12 cellular contexts compared by ENCODE assay signal in the genomic region with DNA sequence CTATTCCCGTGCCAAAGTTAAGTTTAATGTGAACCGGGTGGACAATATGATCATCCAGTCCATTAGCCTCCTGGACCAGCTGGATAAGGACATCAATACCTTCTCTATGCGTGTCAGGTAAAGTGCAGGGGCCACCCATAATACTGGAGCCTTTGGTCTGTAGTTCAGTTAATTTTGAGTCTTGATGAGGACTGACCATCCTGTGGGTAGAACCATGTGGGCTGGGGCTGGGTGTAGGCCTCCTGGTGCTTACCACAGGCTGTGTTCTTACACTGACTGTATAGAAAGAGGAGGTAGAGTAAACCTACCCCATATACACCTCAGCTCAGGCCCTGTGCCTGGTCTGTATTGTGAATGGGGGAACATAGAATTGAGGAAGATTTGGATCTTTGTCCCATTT. TPM values are rescaled to one million over a fixed set of nuclear protein-coding genes. Genes with fewer than 3 reads are reported as not detected.
DNase-seq lines count a peak whose midpoint lies in the region; ATAC-seq, FAIRE-seq and TF ChIP-seq lines count a peak whose summit lies in the region.
"Had no signal": no experiment of that assay in that cellular context is flagged by ENCODE, and none has a peak within 500 bp of the region (broad histone marks: within the 10 kb centered on the region; RNA-seq: fewer than 3 reads in every experiment).

No MANE protein-coding gene starts in this region.

- no peak for FAIRE-seq in GM19239 (lab: Jason Lieb, UNC)

- TF ChIP-seq RAD21 in HCT116 (IDR thresholded peaks at IDR 0.05; ENCODE audit: low read depth) = no peak

- H3K4me3 Mint-ChIP-seq in activated CD8-positive, alpha-beta T cell treated with anti-CD3 and anti-CD28 coated beads, Interleukin-2, amount 10 ng/mL, durations not matched to agents 7 days and 5 days = peak overlapping the region; percentile 88
- peak overlapping the region; percentile 46 to 90 (median 87) for H3K4me3 Mint-ChIP-seq in immature natural killer cell

- no peaks in the 10 kb centered on the region for H3K9me3 ChIP-seq in BLaER1
- no peaks in the 10 kb centered on the region for H3K9me3 ChIP-seq in HCT116 (ENCODE audit: control insufficient read depth in 1 of 2, insufficient read depth in 1 of 2, low read depth in 1 of 2, low read length in 2 of 2)

- peak overlapping the region; percentile 99 for H3K4me3 ChIP-seq in BLaER1
- H3K4me3 ChIP-seq in HCT116 (replicated peaks in 1 of 2; ENCODE audit: low read depth in 1 of 2, low read length in 2 of 2) = no peak overlapping the region
- H3K4me3 ChIP-seq: lung had no signal

- no peak for TF ChIP-seq CTCF in HCT116 (IDR thresholded peaks at IDR 0.05 in 2 of 3, conservative IDR thresholded peaks at IDR 0.05 in 1 of 3; ENCODE audit: borderline replicate concordance in 1 of 3, insufficient read depth in 1 of 3, low read depth in 2 of 3, low read length in 2 of 3)

- H3K4me1 ChIP-seq in BLaER1 = peaks cover 60% of the 10 kb centered on the region
- peaks cover 8 to 21% of the 10 kb centered on the region in 2 experiments; a peak in 3 of 4 replicates for H3K4me1 ChIP-seq in HCT116 (ENCODE audit: control insufficient read depth in 1 of 2, insufficient read depth in 2 of 2, low read length in 2 of 2)

- DNase-seq in HCT116 (ENCODE audit: low read depth, low spot score) (no peak), immature natural killer cell (no peak), GM19239 (ENCODE audit: insufficient read length, low spot score) (no peak), HT-29 (ENCODE audit: low spot score) (no peak)
- DNase-seq in activated CD8-positive, alpha-beta T cell treated with anti-CD3 and anti-CD28 coated beads, Interleukin-2, amount 10 ng/mL, durations not matched to agents 7 days and 5 days = no peak
- DNase-seq in stimulated activated naive CD4-positive, alpha-beta T cell treated with Interleukin-2 at 50 U/mL for 16 hours (lab: John Stamatoyannopoulos, UW) = no peak
- DNase-seq: activated CD4-positive, CD25-positive, alpha-beta regulatory T cell; foreskin fibroblast; NCI-H82 had no signal

- H3K36me3 Mint-ChIP-seq in activated CD8-positive, alpha-beta T cell treated with anti-CD3 and anti-CD28 coated beads, Interleukin-2, amount 10 ng/mL, durations not matched to agents 7 days and 5 days (ENCODE audit: low read depth) = peaks cover 71% of the 10 kb centered on the region
- peaks cover 33 to 48% (median 36%) of the 10 kb centered on the region in 3 donors for H3K36me3 Mint-ChIP-seq in immature natural killer cell

- no peak overlapping the region for H3K27ac ChIP-seq in BLaER1
- H3K27ac ChIP-seq in HCT116 (ENCODE audit: low read depth, low read length) = peak overlapping the region; percentile 99

- BruUV-seq in HCT116 (replicated peaks; lab: Mats Ljungman, UMichigan) = no TSS peak

- peaks cover 72% of the 10 kb centered on the region for H4K20me1 ChIP-seq in BLaER1
- H4K20me1 ChIP-seq in HCT116 (ENCODE audit: insufficient read depth) = peaks cover 51% of the 10 kb centered on the region; the same call in 1 of the 2 replicates

- H3K27me3 Mint-ChIP-seq in activated CD8-positive, alpha-beta T cell treated with anti-CD3 and anti-CD28 coated beads, Interleukin-2, amount 10 ng/mL, durations not matched to agents 7 days and 5 days (ENCODE audit: low read depth) = no peaks in the 10 kb centered on the region
- H3K27me3 Mint-ChIP-seq in immature natural killer cell (ENCODE audit: low read depth in 3 of 3) = peaks cover 4 to 15% (median 12%) of the 10 kb centered on the region in 3 donors

- no peak for TF ChIP-seq POLR2A in HCT116 (IDR thresholded peaks at IDR 0.05; ENCODE audit: borderline replicate concordance, extremely low read depth, insufficient read depth, insufficient read length)

- H3K9me3 Mint-ChIP-seq in activated CD8-positive, alpha-beta T cell treated with anti-CD3 and anti-CD28 coated beads, Interleukin-2, amount 10 ng/mL, durations not matched to agents 7 days and 5 days (ENCODE audit: insufficient read depth) = no peaks in the 10 kb centered on the region
- no peaks in the 10 kb centered on the region for H3K9me3 Mint-ChIP-seq in immature natural killer cell

- intact Hi-C loops in HCT116 (cut with micrococcal nuclease) = no loop called here

- POLR2A ChIA-PET in HCT116 (lab: Charles Lee) = interaction anchor here (1.1 to 1.4 kb wide), 2 partner anchors 8 to 9 kb away, joined by 3 to 4 read pairs; partner anchors contain the start of gene IDH3B
- POLR2A ChIA-PET in activated CD8-positive, alpha-beta T cell treated with anti-CD3 and anti-CD28 coated beads, Interleukin-2, amount 10 ng/mL, durations not matched to agents 7 days and 5 days (lab: Charles Lee) = interaction anchor here (8.6 kb wide), 1 partner anchor 10 kb away, joined by 93 read pairs; the partner anchor contains the start of gene IDH3B

- H3K4me2 ChIP-seq in BLaER1 (peak overlapping the region; percentile 96), HCT116 (ENCODE audit: low read length) (peak overlapping the region; percentile 99)

- H3K27me3 ChIP-seq in BLaER1 (no peaks in the 10 kb centered on the region), HCT116 (ENCODE audit: insufficient read depth, low read length) (no peaks in the 10 kb centered on the region)

- no peaks in the 10 kb centered on the region for H3K9me2 ChIP-seq in HCT116 (ENCODE audit: insufficient read depth)

- H3K9ac ChIP-seq in BLaER1 (peak overlapping the region; percentile 99; the same call in 1 of the 2 replicates), HCT116 (ENCODE audit: low read length) (no peak overlapping the region)

- H3K27ac Mint-ChIP-seq in activated CD8-positive, alpha-beta T cell treated with anti-CD3 and anti-CD28 coated beads, Interleukin-2, amount 10 ng/mL, durations not matched to agents 7 days and 5 days = peak overlapping the region; percentile 89
- peak overlapping the region in 2 of 6 donors; percentile 44 to 65 for H3K27ac Mint-ChIP-seq in immature natural killer cell

- peaks cover 77% of the 10 kb centered on the region for H3K79me2 ChIP-seq in HCT116 (ENCODE audit: insufficient read depth, low read length)

- RAD21 ChIA-PET in HCT116 (lab: Charles Lee; ENCODE audit: low non-redundant PET in 1 of 2, low total read pairs in 2 of 2, uncharacterized antibody in 2 of 2, unreplicated experiment in 2 of 2) = no interaction called here

- CTCF ChIA-PET in HCT116 (lab: Charles Lee) = no interaction called here
- CTCF ChIA-PET in activated CD8-positive, alpha-beta T cell treated with anti-CD3 and anti-CD28 coated beads, Interleukin-2, amount 10 ng/mL, durations not matched to agents 7 days and 5 days (lab: Charles Lee) = interaction anchor here (0.7 to 6.8 kb wide), 3 partner anchors 9 to 132 kb away, joined by 3 to 50 read pairs (median 5); partner anchors contain the start of gene IDH3B

- H2AFZ ChIP-seq in HCT116 (ENCODE audit: low read depth, low read length, poor library complexity, severe bottlenecking) = no peak overlapping the region

- H3K36me3 ChIP-seq in BLaER1 = peaks cover 69% of the 10 kb centered on the region
- peaks cover 45 to 60% of the 10 kb centered on the region in 2 experiments for H3K36me3 ChIP-seq in HCT116 (ENCODE audit: control insufficient read depth in 1 of 2, insufficient read depth in 2 of 2, low read length in 2 of 2)

- peaks cover 49% of the 10 kb centered on the region for H3K4me1 Mint-ChIP-seq in activated CD8-positive, alpha-beta T cell treated with anti-CD3 and anti-CD28 coated beads, Interleukin-2, amount 10 ng/mL, durations not matched to agents 7 days and 5 days (ENCODE audit: low read depth)
- H3K4me1 Mint-ChIP-seq in immature natural killer cell = peaks cover 29 to 45% of the 10 kb centered on the region in 2 donors

- ATAC-seq in HCT116 = no peak
- no peak for ATAC-seq in activated CD8-positive, alpha-beta T cell treated with anti-CD3 and anti-CD28 coated beads, Interleukin-2, amount 10 ng/mL, durations not matched to agents 7 days and 5 days
- no peak for ATAC-seq in HG03108 (IDR thresholded peaks at IDR 0.05; ENCODE audit: unreplicated experiment)

TF ChIP-seq in HCT116, 20 proteins besides CTCF, POLR2A, EP300 and RAD21 (continues in another document):
- TF ChIP-seq FOSL1 (IDR thresholded peaks at IDR 0.05; ENCODE audit: low read depth) = no peak
- no peak for TF ChIP-seq EZH2 (IDR thresholded peaks at IDR 0.05)
- no peak for TF ChIP-seq EGR1 (IDR thresholded peaks at IDR 0.05; ENCODE audit: low read depth)
- no peak for TF ChIP-seq SIN3A (IDR thresholded peaks at IDR 0.05; ENCODE audit: low read depth)
- TF ChIP-seq SP1 (IDR thresholded peaks at IDR 0.05; ENCODE audit: low read depth) = no peak
- no peak for TF ChIP-seq CEBPB (IDR thresholded peaks at IDR 0.05; ENCODE audit: low read depth)

RNA-seq across cellular contexts. Expression of gene NOP56, which starts 2.4 kb away (rescaled TPM):
- total RNA-seq in HCT116 (2021; ENCODE audit: unreplicated experiment) = 582 TPM
- polyA plus RNA-seq in HCT116 (2012) = 328 and 343 TPM in 2 replicates
- 100 to 1,000 TPM; 441 to 450 TPM for total RNA-seq in activated CD8-positive, alpha-beta T cell treated with anti-CD3 and anti-CD28 coated beads, Interleukin-2, amount 10 ng/mL, durations not matched to agents 7 days and 5 days
- polyA plus RNA-seq in immature natural killer cell = 10 to 100 TPM; 69.5 to 94.8 (median 71.2) TPM
- 365 and 383 TPM in 2 replicates for total RNA-seq in HT-29 (2014; rRNA removed; shearing (Covaris generic))

RNA-seq across cellular contexts. Expression of gene IDH3B, which starts 9.2 kb away (rescaled TPM):
- total RNA-seq in HCT116 (2021; ENCODE audit: unreplicated experiment) = 132 TPM
- 174 and 176 TPM in 2 replicates for polyA plus RNA-seq in HCT116 (2012)
- 100 to 1,000 TPM in 1 of 2 experiments, 10 to 100 TPM in 1; 99.6 to 100 TPM for total RNA-seq in activated CD8-positive, alpha-beta T cell treated with anti-CD3 and anti-CD28 coated beads, Interleukin-2, amount 10 ng/mL, durations not matched to agents 7 days and 5 days
- 100 to 1,000 TPM; 110 to 185 (median 133) TPM for polyA plus RNA-seq in immature natural killer cell
- 139 and 146 TPM in 2 replicates for total RNA-seq in HT-29 (2014; rRNA removed; shearing (Covaris generic))

RNA-seq across cellular contexts. Expression of gene EBF4, which starts 37.7 kb away (rescaled TPM):
- total RNA-seq in HCT116 (2021; ENCODE audit: unreplicated experiment) = 11.4 TPM
- polyA plus RNA-seq in HCT116 (2012) = 7.5 and 9.2 TPM in 2 replicates
- not detected for total RNA-seq in activated CD8-positive, alpha-beta T cell treated with anti-CD3 and anti-CD28 coated beads, Interleukin-2, amount 10 ng/mL, durations not matched to agents 7 days and 5 days
- 1 to 10 TPM; 1.3 to 1.8 (median 1.7) TPM for polyA plus RNA-seq in immature natural killer cell
- total RNA-seq in HT-29 (2014; rRNA removed; shearing (Covaris generic)) = 0.03 and 0.23 TPM in 2 replicates

Comparison
In these comparisons a context has a peak if more than half of its experiments do, and no peak if none do; other contexts are left out.
1. RNA of gene EBF4, which starts 37.7 kb away (total RNA-seq): 11.4 TPM in HCT116 (single experiment); not detected in activated CD8-positive, alpha-beta T cell treated with anti-CD3 and anti-CD28 coated beads, Interleukin-2, amount 10 ng/mL, durations not matched to agents 7 days and 5 days and 0.03 to 0.23 TPM in HT-29; every median in the first group is over 10 times any median in the second.